In genomic region chr7:28685660-28686417, GRCh38 we compare ENCODE assay signal across 1 cellular context.
TF ChIP-seq lines count a peak whose summit lies in the region.

No MANE protein-coding gene starts in this region.

TF ChIP-seq in HEK293, 187 proteins besides CTCF, POLR2A, EP300 and RAD21 (continued from another document):
- peak; percentile 60; the same call in 1 of the 2 replicates for TF ChIP-seq ZNF558 (tag by site-specific recombination; IDR thresholded peaks at IDR 0.05)
- no peak for TF ChIP-seq HOXA7 (CRISPR knock-in tag; IDR thresholded peaks at IDR 0.05; ENCODE audit: borderline replicate concordance)
- no peak for TF ChIP-seq ZNF239 (tag by site-specific recombination; IDR thresholded peaks at IDR 0.05)
- no peak for TF ChIP-seq ZNF621 (tag by site-specific recombination; IDR thresholded peaks at IDR 0.05)
- TF ChIP-seq ZNF2 (tag by site-specific recombination; IDR thresholded peaks at IDR 0.05) = no peak
- no peak for TF ChIP-seq ZNF510 (tag by site-specific recombination; IDR thresholded peaks at IDR 0.05; ENCODE audit: insufficient replicate concordance)
- TF ChIP-seq ZNF580 (tag by site-specific recombination; IDR thresholded peaks at IDR 0.05) = no peak
- no peak for TF ChIP-seq ZNF549 (tag by site-specific recombination; IDR thresholded peaks at IDR 0.05)
- TF ChIP-seq ZBTB6 (tag by site-specific recombination; IDR thresholded peaks at IDR 0.05) = peak; percentile 89
- TF ChIP-seq OSR2 (tag by site-specific recombination; IDR thresholded peaks at IDR 0.05) = no peak
- TF ChIP-seq ZNF24 (tag by site-specific recombination; IDR thresholded peaks at IDR 0.05) = peak; percentile 94
- TF ChIP-seq RBAK (tag by site-specific recombination; IDR thresholded peaks at IDR 0.05) = no peak
- no peak for TF ChIP-seq MEIS1 (CRISPR knock-in tag; IDR thresholded peaks at IDR 0.05; ENCODE audit: borderline replicate concordance)
- TF ChIP-seq ZNF837 (tag by site-specific recombination; IDR thresholded peaks at IDR 0.05) = no peak
- no peak for TF ChIP-seq REPIN1 (tag by site-specific recombination; IDR thresholded peaks at IDR 0.05; ENCODE audit: low read depth)
- TF ChIP-seq ZNF514 (tag by site-specific recombination; IDR thresholded peaks at IDR 0.05) = no peak
- no peak for TF ChIP-seq ZNF626 (tag by site-specific recombination; IDR thresholded peaks at IDR 0.05)
- TF ChIP-seq ZNF112 (tag by site-specific recombination; IDR thresholded peaks at IDR 0.05) = no peak
- TF ChIP-seq ZNF248 (tag by site-specific recombination; IDR thresholded peaks at IDR 0.05) = no peak
- no peak for TF ChIP-seq ZNF777 (tag by site-specific recombination; IDR thresholded peaks at IDR 0.05; ENCODE audit: borderline replicate concordance)
- no peak for TF ChIP-seq ZNF785 (tag by site-specific recombination; IDR thresholded peaks at IDR 0.05)
- no peak for TF ChIP-seq ZNF174 (tag by site-specific recombination; IDR thresholded peaks at IDR 0.05)
- TF ChIP-seq ZNF654 (tag by site-specific recombination; IDR thresholded peaks at IDR 0.05; ENCODE audit: low read depth) = no peak; the same call in 1 of the 2 replicates
- TF ChIP-seq ZNF221 (tag by site-specific recombination; IDR thresholded peaks at IDR 0.05; ENCODE audit: borderline replicate concordance) = no peak
- TF ChIP-seq ZNF202 (tag by site-specific recombination; IDR thresholded peaks at IDR 0.05; ENCODE audit: borderline replicate concordance) = no peak
- no peak for TF ChIP-seq ZNF830 (tag by site-specific recombination; IDR thresholded peaks at IDR 0.05; ENCODE audit: low read depth)
- TF ChIP-seq ZNF623 (tag by site-specific recombination; IDR thresholded peaks at IDR 0.05) = no peak
- TF ChIP-seq ZNF521 (tag by site-specific recombination; IDR thresholded peaks at IDR 0.05) = no peak
- TF ChIP-seq PATZ1 (tag by site-specific recombination; IDR thresholded peaks at IDR 0.05) = peak; percentile 55
- TF ChIP-seq ZNF404 (tag by site-specific recombination; IDR thresholded peaks at IDR 0.05) = no peak
- no peak for TF ChIP-seq ZNF555 (tag by site-specific recombination; conservative IDR thresholded peaks at IDR 0.05)
- TF ChIP-seq ZNF169 (tag by site-specific recombination; IDR thresholded peaks at IDR 0.05) = no peak
- TF ChIP-seq BCL11A (tag by site-specific recombination; IDR thresholded peaks at IDR 0.05; ENCODE audit: low read depth) = peak; percentile 82; the same call in 1 of the 2 replicates
- no peak for TF ChIP-seq KLF7 (tag by site-specific recombination; IDR thresholded peaks at IDR 0.05; ENCODE audit: borderline replicate concordance)
- TF ChIP-seq ZNF354C (tag by site-specific recombination; IDR thresholded peaks at IDR 0.05; ENCODE audit: borderline replicate concordance, low read depth) = no peak
- TF ChIP-seq ZNF518A (tag by site-specific recombination; conservative IDR thresholded peaks at IDR 0.05; ENCODE audit: low read depth) = no peak
- peak; percentile 84 for TF ChIP-seq ZNF341 (tag by site-specific recombination; IDR thresholded peaks at IDR 0.05; ENCODE audit: low read depth)
- peak; percentile 100 for TF ChIP-seq ZNF600 (tag by site-specific recombination; IDR thresholded peaks at IDR 0.05)
- no peak for TF ChIP-seq ZNF302 (tag by site-specific recombination; IDR thresholded peaks at IDR 0.05; ENCODE audit: low read depth)
- no peak for TF ChIP-seq ZNF266 (tag by site-specific recombination; IDR thresholded peaks at IDR 0.05; ENCODE audit: low read depth)
- TF ChIP-seq SP2 (tag by site-specific recombination; IDR thresholded peaks at IDR 0.05) = no peak
- TF ChIP-seq ZNF426 (tag by site-specific recombination; IDR thresholded peaks at IDR 0.05) = no peak
- no peak; the same call in 1 of the 2 replicates for TF ChIP-seq ZBTB10 (tag by site-specific recombination; IDR thresholded peaks at IDR 0.05)
- peak; percentile 96 for TF ChIP-seq IKZF3 (tag by site-specific recombination; IDR thresholded peaks at IDR 0.05)
- no peak for TF ChIP-seq ZNF433 (tag by site-specific recombination; IDR thresholded peaks at IDR 0.05; ENCODE audit: low read depth)
- peak; percentile 62; the same call in 1 of the 2 replicates for TF ChIP-seq ZBTB7A (tag by site-specific recombination; IDR thresholded peaks at IDR 0.05; ENCODE audit: low read depth)
- TF ChIP-seq ZNF121 (tag by site-specific recombination; IDR thresholded peaks at IDR 0.05) = peak; percentile 80
- no peak; the same call in 1 of the 2 replicates for TF ChIP-seq ZSCAN4 (tag by site-specific recombination; IDR thresholded peaks at IDR 0.05)
TF ChIP-seq in HEK293: peak in this region for 57.
